22 cellular contexts compared by ENCODE assay signal in the genomic region with DNA sequence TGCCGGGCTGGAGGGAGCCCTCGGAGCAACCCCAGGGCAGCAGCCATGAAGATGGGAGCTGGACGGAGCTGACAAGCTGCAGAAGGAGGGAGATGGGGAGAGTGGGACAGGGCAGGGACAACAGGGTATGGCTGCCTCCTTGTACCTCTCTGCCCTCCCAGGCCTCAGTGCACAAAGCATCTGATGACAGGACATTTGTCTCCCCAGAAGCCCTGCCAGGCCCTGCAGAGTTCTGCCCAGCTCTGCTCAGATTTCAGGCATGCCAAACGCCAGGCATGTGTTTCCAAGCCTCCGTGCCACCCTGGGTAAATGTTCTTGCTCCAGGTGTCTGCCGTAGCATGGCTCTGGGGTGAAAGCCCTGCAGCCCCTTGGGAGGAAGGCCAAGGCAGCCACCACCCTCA. TPM values are rescaled to one million over a fixed set of nuclear protein-coding genes. Genes with fewer than 3 reads are reported as not detected.
A peak's percentile ranks its signal among the peaks of the same experiment; 100 is the strongest.
DNase-seq lines count a peak whose midpoint lies in the region; ATAC-seq and TF ChIP-seq lines count a peak whose summit lies in the region.
"Had no signal": no experiment of that assay in that cellular context is flagged by ENCODE, and none has a peak within 500 bp of the region (broad histone marks: within the 10 kb centered on the region; RNA-seq: fewer than 3 reads in every experiment).

No MANE protein-coding gene starts in this region.

- H3K4me1 ChIP-seq in BLaER1 (peaks cover 97% of the 10 kb centered on the region), adrenal gland (replicated peaks in 1 of 2) (peaks cover 62 to 77% of the 10 kb centered on the region in 2 donors), left ventricle myocardium inferior (peaks cover 87% of the 10 kb centered on the region)

- ATAC-seq in HG02885 (IDR thresholded peaks at IDR 0.05; ENCODE audit: poor library complexity, unreplicated experiment): no peak
- ATAC-seq in HG03354 (IDR thresholded peaks at IDR 0.05; ENCODE audit: poor library complexity, severe bottlenecking, unreplicated experiment): no peak

- peak overlapping the region; percentile 89 for H3K4me2 ChIP-seq in BLaER1

- intact Hi-C loops in adrenal gland (cut with DNase I): loop anchor here in 1 of 2 donors (5.0 kb wide), 1 partner anchor 81 kb away; the partner anchor contains the start of gene SYT8
- intact Hi-C loops in left ventricle myocardium inferior (cut with micrococcal nuclease): no loop called here
- intact Hi-C loops in posterior vena cava (cut with DNase I): no loop called here

- H3K4me3 ChIP-seq in BLaER1 (0 out of 2 replicates have a peak overlapping the region, but pooled peaks have one; percentile 9), adrenal gland (no peak overlapping the region), left ventricle myocardium inferior (no peak overlapping the region)

- H3K27ac ChIP-seq in BLaER1 (peak overlapping the region; percentile 86), adrenal gland (peak overlapping the region; percentile 54 to 93 (median 78)), left ventricle myocardium inferior (replicated peaks) (peak overlapping the region; percentile 85)
- H3K27ac ChIP-seq: HL-60 had no signal

- DNase-seq in adrenal gland (peak in 5 of 7 donors; percentile 35 to 70 (median 54)), left ventricle myocardium inferior (peak; percentile 55), posterior vena cava (ENCODE audit: low spot score) (peak; percentile 72), activated gamma-delta T cell treated with Interleukin-2 at 50 U/mL for 16 hours (no peak), kidney glomerular epithelial cell (lab: John Stamatoyannopoulos, UW) (no peak)
- DNase-seq: ACHN; activated naive CD8-positive, alpha-beta T cell treated with anti-CD3 and anti-CD28 coated beads for 36 hours; DMS153; GDM1; NCI-H146; NCI-H446; NK-92 treated with Interleukin-12 subunit alpha and Interleukin-12 subunit beta, amount 100 ng/mL, for 24 hours had no signal

- H3K9me3 ChIP-seq in BLaER1 (no peaks in the 10 kb centered on the region), adrenal gland (replicated peaks in 1 of 3) (no peaks in the 10 kb centered on the region), left ventricle myocardium inferior (replicated peaks) (no peaks in the 10 kb centered on the region)

- no peak for TF ChIP-seq CTCF in adrenal gland (IDR thresholded peaks at IDR 0.05)
- TF ChIP-seq CTCF in left ventricle myocardium inferior (IDR thresholded peaks at IDR 0.05; ENCODE audit: borderline replicate concordance): no peak

- H4K20me1 ChIP-seq in BLaER1: peaks cover 52% of the 10 kb centered on the region

- H3K9ac ChIP-seq in BLaER1: peak overlapping the region; percentile 71

- TF ChIP-seq POLR2A in adrenal gland (IDR thresholded peaks at IDR 0.05): peak in 1 of 2 donors; percentile 5

- peaks cover 24% of the 10 kb centered on the region for H3K27me3 ChIP-seq in BLaER1
- no peaks in the 10 kb centered on the region for H3K27me3 ChIP-seq in adrenal gland
- peaks cover 21% of the 10 kb centered on the region for H3K27me3 ChIP-seq in left ventricle myocardium inferior (ENCODE audit: low read depth)

- H3K36me3 ChIP-seq in BLaER1 (peaks cover 16% of the 10 kb centered on the region; the same call in 1 of the 2 replicates), adrenal gland (replicated peaks in 1 of 2) (peaks cover 0 to 43% of the 10 kb centered on the region in 2 donors), left ventricle myocardium inferior (peaks cover 35% of the 10 kb centered on the region)

- WGBS in adrenal gland, 4 donors: 43 to 45% (median 43%) methylated on average over 6 of the region's 6 CpGs; no CpG with 5 or more reads in 1 of the 4 donors

RNA-seq across cellular contexts. Expression of gene IFITM10, which starts 1.1 kb away (rescaled TPM):
- 100 to 1,000 TPM in 1 of 8 donors, 10 to 100 TPM in 7; 15.7 to 112 (median 31.6) TPM for total RNA-seq in adrenal gland
- 100 to 1,000 TPM in 1 of 3 donors, 10 to 100 TPM in 1, 1 to 10 TPM in 1; 6.3 to 267 (median 76.5) TPM for polyA plus RNA-seq in adrenal gland
- 0.58 TPM for total RNA-seq in left ventricle myocardium inferior
- total RNA-seq in posterior vena cava: 1 to 10 TPM; 1.4 to 2.4 TPM
- total RNA-seq: activated naive CD8-positive, alpha-beta T cell treated with anti-CD3 and anti-CD28 coated beads for 36 hours had no signal

RNA-seq across cellular contexts. Expression of gene CTSD, which starts 12.2 kb away (rescaled TPM):
- 1,000 to 10,000 TPM; 1,712 to 4,168 (median 2,244) TPM for total RNA-seq in adrenal gland
- polyA plus RNA-seq in adrenal gland: 1,000 to 10,000 TPM in 2 of 3 donors, 100 to 1,000 TPM in 1; 641 to 1,561 (median 1,335) TPM
- total RNA-seq in left ventricle myocardium inferior: 831 TPM
- 100 to 1,000 TPM; 351 to 519 TPM for total RNA-seq in posterior vena cava

RNA-seq across cellular contexts. Expression of gene KRTAP5-6, which starts 54.5 kb away (rescaled TPM):
- total RNA-seq in adrenal gland: under 1 TPM in 1 of 8 donors, not detected in 7; 0.61 TPM
- polyA plus RNA-seq in adrenal gland: not detected
- total RNA-seq in left ventricle myocardium inferior: not detected
- not detected for total RNA-seq in posterior vena cava
- total RNA-seq: activated naive CD8-positive, alpha-beta T cell treated with anti-CD3 and anti-CD28 coated beads for 36 hours; bronchial epithelial cell; lung microvascular endothelial cell; naive thymus-derived CD8-positive, alpha-beta T cell; RPMI7951 had no signal
- polyA plus RNA-seq: esophagus; IgD-negative memory B cell; naive thymus-derived CD8-positive, alpha-beta T cell had no signal

Comparison
In these comparisons a context has a peak if more than half of its experiments do, and no peak if none do; other contexts are left out.
1. DNase-seq: peak in adrenal gland (5 of 7), left ventricle myocardium inferior (single experiment) and posterior vena cava (single experiment); none in activated gamma-delta T cell treated with Interleukin-2 at 50 U/mL for 16 hours (single experiment) and kidney glomerular epithelial cell (single experiment).
2. RNA of gene IFITM10, which starts 1.1 kb away (total RNA-seq): 15.7 to 112 TPM in adrenal gland; 1.4 to 2.4 TPM in posterior vena cava and 0.58 TPM in left ventricle myocardium inferior (single experiment); every median in the first group is over 4 times any median in the second.
3. Peak in every context shown above with its lines, with median percentiles within 50 percentile points of each other: H3K27ac ChIP-seq.